ENCODE assay signal across 13 cellular contexts in genomic region chr15:99718421-99718820, GRCh38. TPM values are rescaled to one million over a fixed set of nuclear protein-coding genes. Genes with fewer than 3 reads are reported as not detected.
"Had no signal": no experiment of that assay in that cellular context is flagged by ENCODE, and none has a peak within 500 bp of the region (broad histone marks: within the 10 kb centered on the region; RNA-seq: fewer than 3 reads in every experiment).

No MANE protein-coding gene starts in this region.

- H3K4me3 ChIP-seq: ascending aorta, colonic mucosa, tibial artery, uterus had no signal

- H3K4me1 ChIP-seq: colonic mucosa had no signal

- H3K9me3 ChIP-seq: ascending aorta, colonic mucosa, heart right ventricle, tibial artery, uterus had no signal

- H3K27me3 Mint-ChIP-seq: activated CD4-positive, alpha-beta memory T cell treated with anti-CD3 and anti-CD28 coated beads for 36 hours; memory B cell; stimulated activated memory B cell treated with anti-CD40 and anti-IgM and Interleukin-4, amounts not matched to agents 10 μg/mL and 1 μg/mL and 100 μg/mL, for 72 hours had no signal

- H3K27ac Mint-ChIP-seq: activated T-cell treated with anti-CD3 and anti-CD28 coated beads, Interleukin-2, amount 50 U/mL, for 72 hours; stimulated activated memory B cell treated with anti-CD40 and anti-IgM and Interleukin-4, amounts not matched to agents 10 μg/mL and 1 μg/mL and 100 μg/mL, for 72 hours had no signal

- H3K27me3 ChIP-seq: ascending aorta, colonic mucosa, heart right ventricle, tibial artery, uterus had no signal

- DNase-seq: activated CD4-positive, alpha-beta memory T cell treated with anti-CD3 and anti-CD28 coated beads for 36 hours; activated CD4-positive, alpha-beta T cell treated with anti-CD3 and anti-CD28 coated beads for 1 hour; activated CD8-positive, alpha-beta memory T cell treated with anti-CD3 and anti-CD28 coated beads, Interleukin-2, amount 50 U/mL, for 4 hours; activated T-cell treated with anti-CD3 and anti-CD28 coated beads, Interleukin-2, amount 50 U/mL, for 72 hours; colonic mucosa; heart right ventricle; T-helper 9 cell; tibial artery; uterus had no signal

- H3K79me2 ChIP-seq: parathyroid adenoma had no signal

- H3K27ac ChIP-seq: colonic mucosa, parathyroid adenoma had no signal

- H3K9me3 Mint-ChIP-seq: activated CD4-positive, alpha-beta memory T cell treated with anti-CD3 and anti-CD28 coated beads for 36 hours; activated T-cell treated with anti-CD3 and anti-CD28 coated beads, Interleukin-2, amount 50 U/mL, for 72 hours; memory B cell; stimulated activated memory B cell treated with anti-CD40 and anti-IgM and Interleukin-4, amounts not matched to agents 10 μg/mL and 1 μg/mL and 100 μg/mL, for 72 hours had no signal

- H3K36me3 ChIP-seq: colonic mucosa, uterus had no signal

- H3K4me3 Mint-ChIP-seq: activated CD4-positive, alpha-beta memory T cell treated with anti-CD3 and anti-CD28 coated beads for 36 hours; memory B cell; stimulated activated memory B cell treated with anti-CD40 and anti-IgM and Interleukin-4, amounts not matched to agents 10 μg/mL and 1 μg/mL and 100 μg/mL, for 72 hours had no signal

- H3K9ac ChIP-seq: parathyroid adenoma had no signal

- H2AFZ ChIP-seq: parathyroid adenoma had no signal

RNA-seq across cellular contexts. Expression of gene LYSMD4, which starts 14.8 kb away (rescaled TPM):
- total RNA-seq: ascending aorta had no signal
